In genomic region chr4:69044247-69044646, GRCh38 we compare ENCODE assay signal across 23 cellular contexts. TPM values are rescaled to one million over a fixed set of nuclear protein-coding genes. Genes with fewer than 3 reads are reported as not detected.
DNase-seq lines count a peak whose midpoint lies in the region; ATAC-seq and TF ChIP-seq lines count a peak whose summit lies in the region.
"Had no signal": no experiment of that assay in that cellular context is flagged by ENCODE, and none has a peak within 500 bp of the region (broad histone marks: within the 10 kb centered on the region; RNA-seq: fewer than 3 reads in every experiment).

No MANE protein-coding gene starts in this region.

- H3K14ac ChIP-seq in trophoblast cell (ENCODE audit: low read length), result no peak overlapping the region

- TF ChIP-seq CTCF in mammary epithelial cell (conservative IDR thresholded peaks at IDR 0.05 in 1 of 2, IDR thresholded peaks at IDR 0.05 in 1 of 2; ENCODE audit: extremely low read depth in 1 of 2, insufficient read depth in 1 of 2, low read depth in 1 of 2, low read length in 2 of 2) (no peak), breast epithelium (IDR thresholded peaks at IDR 0.05) (no peak), right lobe of liver (IDR thresholded peaks at IDR 0.05) (no peak), tibial nerve (IDR thresholded peaks at IDR 0.05) (no peak)

- H2AK5ac ChIP-seq in trophoblast cell (ENCODE audit: low read length), result no peak overlapping the region

- H4K91ac ChIP-seq in trophoblast cell (ENCODE audit: low read depth, low read length), result no peak overlapping the region

- no peak overlapping the region for H3K23ac ChIP-seq in trophoblast cell (ENCODE audit: low read length)

- H3K79me2 ChIP-seq in mammary epithelial cell (ENCODE audit: insufficient read depth, low read length), result no peaks in the 10 kb centered on the region
- no peaks in the 10 kb centered on the region for H3K79me2 ChIP-seq in trophoblast cell (ENCODE audit: control insufficient read depth, insufficient read depth, low read length, poor library complexity)

- H3K4me2 ChIP-seq in mammary epithelial cell (ENCODE audit: insufficient read depth, low read depth, low read length) (no peak overlapping the region), trophoblast cell (ENCODE audit: low read length) (no peak overlapping the region)
- H3K4me2 ChIP-seq: BLaER1 treated with 17β-estradiol and CSF1 and Interleukin-3, amounts not matched to agents 10 nM and 100 nM; PC-9 had no signal

- in situ Hi-C loops in mammary epithelial cell (cut with MboI; ENCODE audit: low sequenced_read_pairs in 2 of 2), result no loop called here

- H3K4me3 ChIP-seq in mammary epithelial cell (replicated peaks in 1 of 3; ENCODE audit: insufficient read depth in 1 of 3, low read depth in 2 of 3, low read length in 3 of 3) (no peak overlapping the region), breast epithelium (no peak overlapping the region), right lobe of liver (no peak overlapping the region), tibial nerve (no peak overlapping the region), trophoblast cell (ENCODE audit: low read depth, low read length) (no peak overlapping the region)
- H3K4me3 ChIP-seq: BLaER1 treated with 17β-estradiol and CSF1 and Interleukin-3, amounts not matched to agents 10 nM and 100 nM; PC-9; SK-N-MC had no signal

- BruUV-seq in mammary epithelial cell (replicated peaks; lab: Mats Ljungman, UMichigan), result no TSS peak

- ATAC-seq in right lobe of liver (peak; percentile 63 to 84 (median 76)), Right ventricle myocardium superior (ENCODE audit: poor library complexity) (no peak)

- intact Hi-C loops in mammary epithelial cell (cut with micrococcal nuclease) (no loop called here), breast epithelium (cut with DNase I; ENCODE audit: low total_unique reads) (no loop called here), right lobe of liver (cut with DNase I) (no loop called here), Right ventricle myocardium superior (cut with DNase I) (no loop called here)

- H2BK120ac ChIP-seq in trophoblast cell (ENCODE audit: insufficient read depth, low read length, poor library complexity), result no peak overlapping the region

- H3K4me1 ChIP-seq in mammary epithelial cell (ENCODE audit: insufficient read depth, low read length) (no peaks in the 10 kb centered on the region), breast epithelium (no peaks in the 10 kb centered on the region), right lobe of liver (peaks cover 0 to 7% (median 0%) of the 10 kb centered on the region in 4 donors), tibial nerve (no peaks in the 10 kb centered on the region), trophoblast cell (ENCODE audit: control insufficient read depth in 1 of 2, insufficient read depth in 2 of 2, low read length in 2 of 2) (no peaks in the 10 kb centered on the region)
- H3K4me1 ChIP-seq: BLaER1 treated with 17β-estradiol and CSF1 and Interleukin-3, amounts not matched to agents 10 nM and 100 nM had no signal

- H3K18ac ChIP-seq in trophoblast cell (ENCODE audit: low read length), result no peak overlapping the region

- CTCF ChIA-PET in mammary epithelial cell (lab: Charles Lee; ENCODE audit: low non-redundant PET), result no interaction called here

- H4K20me1 ChIP-seq in mammary epithelial cell (ENCODE audit: insufficient read depth, low read length), result no peaks in the 10 kb centered on the region
- H4K20me1 ChIP-seq: BLaER1 treated with 17β-estradiol and CSF1 and Interleukin-3, amounts not matched to agents 10 nM and 100 nM had no signal

- dilution Hi-C loops in mammary epithelial cell (cut with HindIII; ENCODE audit: low sequenced_read_pairs), result no loop called here

- no peak overlapping the region for H3K4ac ChIP-seq in trophoblast cell (ENCODE audit: low read depth, low read length)

- no peak overlapping the region for H3K27ac ChIP-seq in mammary epithelial cell (ENCODE audit: insufficient read depth, low read depth, low read length)
- no peak overlapping the region for H3K27ac ChIP-seq in breast epithelium
- H3K27ac ChIP-seq in right lobe of liver, result no peak overlapping the region
- no peak overlapping the region for H3K27ac ChIP-seq in tibial nerve
- H3K27ac ChIP-seq in trophoblast cell (ENCODE audit: low read depth, low read length), result no peak overlapping the region
- H3K27ac ChIP-seq: 22Rv1; BLaER1 treated with 17β-estradiol and CSF1 and Interleukin-3, amounts not matched to agents 10 nM and 100 nM; PC-9; SK-N-MC had no signal

- WGBS in mammary epithelial cell (ENCODE audit: low coverage, missing lambda C conversion rate), result 24% methylated on average over 3 of the region's 3 CpGs
- WGBS in right lobe of liver (ENCODE audit: insufficient coverage, low coverage, low lambda C conversion rate, missing lambda C conversion rate), result 19% methylated on average over 3 of the region's 3 CpGs
- 44 to 61% methylated on average over 3 of the region's 3 CpGs for WGBS in tibial nerve, 2 donors
- no CpG with 5 or more reads among the region's 3 CpGs for WGBS in trophoblast cell (ENCODE audit: extremely low coverage, insufficient coverage, insufficient read length)

- TF ChIP-seq POLR2A in breast epithelium (IDR thresholded peaks at IDR 0.05), result no peak
- no peak for TF ChIP-seq POLR2A in right lobe of liver (IDR thresholded peaks at IDR 0.05)
- TF ChIP-seq POLR2A in tibial nerve (IDR thresholded peaks at IDR 0.05), result no peak

- H3K9ac ChIP-seq in mammary epithelial cell (ENCODE audit: insufficient read depth, low read length) (no peak overlapping the region), trophoblast cell (ENCODE audit: low read length) (no peak overlapping the region)
- H3K9ac ChIP-seq: BLaER1 treated with 17β-estradiol and CSF1 and Interleukin-3, amounts not matched to agents 10 nM and 100 nM had no signal

- H3K9me3 ChIP-seq in mammary epithelial cell (replicated peaks; ENCODE audit: insufficient read depth, low read length), result no peaks in the 10 kb centered on the region
- H3K9me3 ChIP-seq in breast epithelium, result no peaks in the 10 kb centered on the region
- H3K9me3 ChIP-seq in right lobe of liver, result no peaks in the 10 kb centered on the region
- no peaks in the 10 kb centered on the region for H3K9me3 ChIP-seq in tibial nerve
- H3K9me3 ChIP-seq in trophoblast cell (ENCODE audit: insufficient read depth, low read depth, low read length), result no peaks in the 10 kb centered on the region
- H3K9me3 ChIP-seq: BLaER1 treated with 17β-estradiol and CSF1 and Interleukin-3, amounts not matched to agents 10 nM and 100 nM had no signal

- DNase-seq in mammary epithelial cell (no peak), breast epithelium (ENCODE audit: low spot score in 2 of 2) (no peak), fibroblast of gingiva (ENCODE audit: low read depth) (peak; percentile 11), right lobe of liver (peak in 1 of 3 donors; percentile 36), Right ventricle myocardium superior (no peak), tibial nerve (ENCODE audit: low spot score in 2 of 2) (no peak), trophoblast cell (no peak)
- no peak for DNase-seq in activated naive CD4-positive, alpha-beta T cell (lab: John Stamatoyannopoulos, UW)
- DNase-seq: ACHN; CD4-positive, alpha-beta memory T cell; DMS153; Karpas-422; NCI-H1694; NCI-H2081 treated with DMSO at 0.1 percent for 48 hours; NCI-H2171 treated with DMSO at 0.1 percent for 48 hours; NCI-H526; PC-9; RPMI8226; SHP77 treated with DMSO at 0.1 percent for 48 hours had no signal

- H3K27me3 ChIP-seq in mammary epithelial cell (ENCODE audit: insufficient read depth, low read length), result no peaks in the 10 kb centered on the region
- no peaks in the 10 kb centered on the region for H3K27me3 ChIP-seq in breast epithelium
- no peaks in the 10 kb centered on the region for H3K27me3 ChIP-seq in right lobe of liver
- no peaks in the 10 kb centered on the region for H3K27me3 ChIP-seq in tibial nerve
- H3K27me3 ChIP-seq in trophoblast cell (ENCODE audit: insufficient read depth, low read length), result no peaks in the 10 kb centered on the region
- H3K27me3 ChIP-seq: BLaER1 treated with 17β-estradiol and CSF1 and Interleukin-3, amounts not matched to agents 10 nM and 100 nM had no signal

- no peak for TF ChIP-seq EP300 in tibial nerve (IDR thresholded peaks at IDR 0.05)

- H2BK12ac ChIP-seq in trophoblast cell (ENCODE audit: low read length), result no peak overlapping the region

- H4K8ac ChIP-seq in trophoblast cell (ENCODE audit: low read depth, low read length), result no peak overlapping the region

- H2AFZ ChIP-seq in mammary epithelial cell (ENCODE audit: low read depth, low read length), result peak overlapping the region; percentile 25
- no peak overlapping the region for H2AFZ ChIP-seq in trophoblast cell (ENCODE audit: insufficient read depth, low read length, poor library complexity)
- H2AFZ ChIP-seq: PC-9 had no signal

- no peaks in the 10 kb centered on the region for H3K79me1 ChIP-seq in trophoblast cell (ENCODE audit: low read length)

- H3K36me3 ChIP-seq in mammary epithelial cell (ENCODE audit: insufficient read depth, low read length), result no peaks in the 10 kb centered on the region
- no peaks in the 10 kb centered on the region for H3K36me3 ChIP-seq in breast epithelium
- no peaks in the 10 kb centered on the region for H3K36me3 ChIP-seq in right lobe of liver
- H3K36me3 ChIP-seq in tibial nerve, result no peaks in the 10 kb centered on the region
- H3K36me3 ChIP-seq in trophoblast cell (ENCODE audit: control insufficient read depth in 1 of 2, insufficient read depth in 2 of 2, low read length in 2 of 2), result no peaks in the 10 kb centered on the region
- H3K36me3 ChIP-seq: BLaER1 treated with 17β-estradiol and CSF1 and Interleukin-3, amounts not matched to agents 10 nM and 100 nM had no signal

- no peak overlapping the region for H4K12ac ChIP-seq in trophoblast cell (ENCODE audit: low read depth, low read length)

- no peak overlapping the region for H2BK5ac ChIP-seq in trophoblast cell (ENCODE audit: low read depth, low read length, poor library complexity)

RNA-seq across cellular contexts. Expression of gene UGT2B7, which starts 52.0 kb away (rescaled TPM):
- total RNA-seq in mammary epithelial cell, result under 1 TPM in 1 of 2 donors, not detected in 1; 0.33 TPM
- not detected for polyA plus RNA-seq in mammary epithelial cell
- not detected for polyA minus RNA-seq in mammary epithelial cell
- 1 to 10 TPM in 1 of 3 donors, under 1 TPM in 1, not detected in 1; 0.33 to 2.5 TPM for total RNA-seq in breast epithelium
- 100 to 1,000 TPM in 4 of 6 experiments, 10 to 100 TPM in 2; 88.5 to 377 (median 241) TPM for total RNA-seq in right lobe of liver
- not detected for total RNA-seq in Right ventricle myocardium superior
- total RNA-seq in tibial nerve, result not detected
- 0.12 and 0.15 TPM in 2 replicates for polyA plus RNA-seq in trophoblast cell (2013)
- total RNA-seq: CD4-positive, alpha-beta memory T cell; G401; PC-9 had no signal
- polyA plus RNA-seq: CD4-positive, alpha-beta memory T cell had no signal

Comparison
In these comparisons a context has a peak if more than half of its experiments do, and no peak if none do; other contexts are left out.
1. RNA of gene UGT2B7, which starts 52.0 kb away (total RNA-seq): 88.5 to 377 TPM in right lobe of liver; 0.33 TPM in mammary epithelial cell, 0.33 to 2.5 TPM in breast epithelium, not detected in Right ventricle myocardium superior (single experiment) and not detected in tibial nerve; every median in the first group is over 10 times any median in the second.